Comparison of ENCODE assay signal across 26 cellular contexts in the genomic region with DNA sequence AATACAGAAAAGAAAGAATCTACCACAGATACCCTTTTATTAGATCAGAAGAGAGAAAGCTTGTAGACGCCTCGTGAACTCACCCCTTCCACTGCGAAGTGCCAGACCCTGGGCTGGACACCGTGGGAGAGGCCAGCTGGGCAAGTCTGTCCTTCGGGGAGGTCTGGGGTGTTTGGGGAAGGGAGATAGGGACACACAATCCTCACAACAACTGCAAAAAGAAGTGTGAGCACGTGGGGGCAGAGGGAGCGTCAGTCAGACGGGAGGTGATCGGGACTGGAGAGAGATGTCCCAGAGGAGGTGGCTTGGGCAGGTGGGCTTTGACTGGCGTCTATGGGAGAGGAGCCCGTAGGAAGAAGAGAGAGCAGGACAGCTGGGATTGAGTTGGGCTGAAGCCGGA.
"Had no signal": no experiment of that assay in that cellular context is flagged by ENCODE, and none has a peak within 500 bp of the region (broad histone marks: within the 10 kb centered on the region; RNA-seq: fewer than 3 reads in every experiment).

No MANE protein-coding gene starts in this region.

- H3K27ac Mint-ChIP-seq: activated CD4-positive, alpha-beta memory T cell treated with anti-CD3 and anti-CD28 coated beads, Interleukin-2, amount 10 ng/mL, durations not matched to agents 7 days and 5 days; activated CD4-positive, alpha-beta T cell treated with anti-CD3 and anti-CD28 coated beads, Interleukin-2, amount 10 ng/mL, durations not matched to agents 7 days and 5 days; activated naive CD4-positive, alpha-beta T cell treated with anti-CD3 and anti-CD28 coated beads, Interleukin-2, amount 10 ng/mL, durations not matched to agents 7 days and 5 days; activated T-cell treated with anti-CD3 and anti-CD28 coated beads, Interleukin-2, amount 50 U/mL, for 24 hours; effector memory CD8-positive, alpha-beta T cell; neural progenitor cell; T-helper 17 cell had no signal

- H3K4me3 Mint-ChIP-seq: activated CD4-positive, alpha-beta memory T cell treated with anti-CD3 and anti-CD28 coated beads, Interleukin-2, amount 10 ng/mL, durations not matched to agents 7 days and 5 days; activated CD4-positive, alpha-beta T cell treated with anti-CD3 and anti-CD28 coated beads, Interleukin-2, amount 10 ng/mL, durations not matched to agents 7 days and 5 days; activated naive CD4-positive, alpha-beta T cell treated with anti-CD3 and anti-CD28 coated beads, Interleukin-2, amount 10 ng/mL, durations not matched to agents 7 days and 5 days; activated T-cell treated with anti-CD3 and anti-CD28 coated beads, Interleukin-2, amount 50 U/mL, for 24 hours; effector memory CD8-positive, alpha-beta T cell; neural progenitor cell; stimulated activated naive CD8-positive, alpha-beta T cell treated with anti-CD3 and anti-CD28 coated beads, Interleukin-15, amount 100 ng/mL, for 72 hours; T-helper 17 cell had no signal

- H3K4me1 Mint-ChIP-seq: activated naive CD4-positive, alpha-beta T cell treated with anti-CD3 and anti-CD28 coated beads, Interleukin-2, amount 10 ng/mL, durations not matched to agents 7 days and 5 days; T-helper 17 cell had no signal

- H3K4me3 ChIP-seq: gastroesophageal sphincter, neural progenitor cell, thyroid gland, upper lobe of right lung had no signal

- H3K4me1 ChIP-seq: gastroesophageal sphincter, thyroid gland, upper lobe of right lung had no signal

- DNase-seq: activated CD4-positive, alpha-beta memory T cell treated with anti-CD3 and anti-CD28 coated beads, Interleukin-2, amount 10 ng/mL, durations not matched to agents 7 days and 5 days; activated CD4-positive, alpha-beta T cell treated with anti-CD3 and anti-CD28 coated beads for 1 hour; activated CD4-positive, alpha-beta T cell treated with anti-CD3 and anti-CD28 coated beads, Interleukin-2, amount 10 ng/mL, durations not matched to agents 7 days and 5 days; activated CD8-positive, alpha-beta memory T cell treated with anti-CD3 and anti-CD28 coated beads, Interleukin-2, amount 50 U/mL, for 48 hours; activated gamma-delta T cell; activated naive CD4-positive, alpha-beta T cell treated with anti-CD3 and anti-CD28 coated beads, Interleukin-2, amount 10 ng/mL, durations not matched to agents 7 days and 5 days; activated T-cell treated with anti-CD3 and anti-CD28 coated beads, Interleukin-2, amount 50 U/mL, for 24 hours; amniotic stem cell; caudate nucleus; cortex of kidney; effector memory CD8-positive, alpha-beta T cell; head of caudate nucleus; hippocampal formation; left cardiac atrium; left ventricle myocardium superior; occipital lobe; right cardiac atrium; stimulated activated CD4-positive, alpha-beta T cell treated with anti-CD3 and anti-CD28 coated beads, Interleukin-15, amount 100 ng/mL, for 24 hours; stimulated activated naive CD8-positive, alpha-beta T cell treated with anti-CD3 and anti-CD28 coated beads, Interleukin-15, amount 100 ng/mL, for 72 hours; T-helper 17 cell; T1000; thyroid gland; upper lobe of right lung; WERI-Rb-1 had no signal

- H3K27me3 Mint-ChIP-seq: activated CD4-positive, alpha-beta T cell treated with anti-CD3 and anti-CD28 coated beads, Interleukin-2, amount 10 ng/mL, durations not matched to agents 7 days and 5 days; activated T-cell treated with anti-CD3 and anti-CD28 coated beads, Interleukin-2, amount 50 U/mL, for 24 hours; stimulated activated naive CD8-positive, alpha-beta T cell treated with anti-CD3 and anti-CD28 coated beads, Interleukin-15, amount 100 ng/mL, for 72 hours had no signal

- H3K36me3 ChIP-seq: gastroesophageal sphincter, neural progenitor cell, thyroid gland, upper lobe of right lung, WERI-Rb-1 had no signal

- H3K4me2 ChIP-seq: neural progenitor cell had no signal

- H2AFZ ChIP-seq: neural progenitor cell had no signal

- ATAC-seq: effector memory CD8-positive, alpha-beta T cell; gastroesophageal sphincter; left cardiac atrium; left ventricle myocardium superior; right cardiac atrium; stimulated activated naive CD8-positive, alpha-beta T cell treated with anti-CD3 and anti-CD28 coated beads, Interleukin-15, amount 100 ng/mL, for 72 hours; T-helper 17 cell; upper lobe of right lung had no signal

- H3K27me3 ChIP-seq: gastroesophageal sphincter, neural progenitor cell, thyroid gland, upper lobe of right lung had no signal

- H3K27ac ChIP-seq: gastroesophageal sphincter, neural progenitor cell, thyroid gland, upper lobe of right lung, WERI-Rb-1 had no signal

- H3K9me3 Mint-ChIP-seq: activated CD4-positive, alpha-beta memory T cell treated with anti-CD3 and anti-CD28 coated beads, Interleukin-2, amount 10 ng/mL, durations not matched to agents 7 days and 5 days; activated CD4-positive, alpha-beta T cell treated with anti-CD3 and anti-CD28 coated beads, Interleukin-2, amount 10 ng/mL, durations not matched to agents 7 days and 5 days; activated naive CD4-positive, alpha-beta T cell treated with anti-CD3 and anti-CD28 coated beads, Interleukin-2, amount 10 ng/mL, durations not matched to agents 7 days and 5 days; activated T-cell treated with anti-CD3 and anti-CD28 coated beads, Interleukin-2, amount 50 U/mL, for 24 hours; effector memory CD8-positive, alpha-beta T cell; neural progenitor cell; stimulated activated naive CD8-positive, alpha-beta T cell treated with anti-CD3 and anti-CD28 coated beads, Interleukin-15, amount 100 ng/mL, for 72 hours had no signal

- H3K36me3 Mint-ChIP-seq: activated naive CD4-positive, alpha-beta T cell treated with anti-CD3 and anti-CD28 coated beads, Interleukin-2, amount 10 ng/mL, durations not matched to agents 7 days and 5 days; neural progenitor cell had no signal
